In genomic region chr1:40880813-40881549, GRCh38 we compare ENCODE assay signal across 19 cellular contexts.
"Had no signal": no experiment of that assay in that cellular context is flagged by ENCODE, and none has a peak within 500 bp of the region (broad histone marks: within the 10 kb centered on the region; RNA-seq: fewer than 3 reads in every experiment).

No MANE protein-coding gene starts in this region.

- H3K4me3 ChIP-seq: ascending aorta, breast epithelium, psoas muscle, upper lobe of left lung had no signal

- H3K36me3 ChIP-seq: ascending aorta, breast epithelium, upper lobe of left lung had no signal

- H3K4me3 Mint-ChIP-seq: activated naive CD8-positive, alpha-beta T cell treated with anti-CD3 and anti-CD28 coated beads, Interleukin-2, amount 50 U/mL, for 24 hours; effector memory CD8-positive, alpha-beta T cell; mesothelial cell of epicardium; neural crest cell; stimulated activated naive CD8-positive, alpha-beta T cell treated with anti-CD3 and anti-CD28 coated beads, Interleukin-15, amount 100 ng/mL, for 72 hours; T-cell had no signal

- H3K4me1 ChIP-seq: psoas muscle had no signal

- DNase-seq: activated CD4-positive, CD25-positive, alpha-beta regulatory T cell treated with anti-CD3 and anti-CD28 coated beads, Interleukin-2, amount 50 U/mL, for 72 hours; activated naive CD4-positive, alpha-beta T cell treated with Interleukin-2 at 50 U/mL for 16 hours; activated naive CD8-positive, alpha-beta T cell treated with anti-CD3 and anti-CD28 coated beads, Interleukin-2, amount 50 U/mL, for 24 hours; dermis blood vessel endothelial cell; effector memory CD8-positive, alpha-beta T cell; erythroblast; hypothalamus; kidney glomerular epithelial cell; psoas muscle; stimulated activated CD4-positive, alpha-beta T cell treated with anti-CD3 and anti-CD28 coated beads, Interleukin-1b, Interleukin-23, amount 100 ng/mL, for 48 hours; stimulated activated naive CD8-positive, alpha-beta T cell treated with anti-CD3 and anti-CD28 coated beads, Interleukin-15, amount 100 ng/mL, for 72 hours; T-cell; T-helper 9 cell; upper lobe of left lung had no signal

- H3K36me3 Mint-ChIP-seq: mesothelial cell of epicardium, T-cell had no signal

- ATAC-seq: activated naive CD8-positive, alpha-beta T cell treated with anti-CD3 and anti-CD28 coated beads, Interleukin-2, amount 50 U/mL, for 24 hours; effector memory CD8-positive, alpha-beta T cell; psoas muscle; sciatic nerve; stimulated activated naive CD8-positive, alpha-beta T cell treated with anti-CD3 and anti-CD28 coated beads, Interleukin-15, amount 100 ng/mL, for 72 hours; T-cell had no signal

- H3K27ac Mint-ChIP-seq: activated naive CD8-positive, alpha-beta T cell treated with anti-CD3 and anti-CD28 coated beads, Interleukin-2, amount 50 U/mL, for 24 hours; effector memory CD8-positive, alpha-beta T cell; stimulated activated naive CD8-positive, alpha-beta T cell treated with anti-CD3 and anti-CD28 coated beads, Interleukin-15, amount 100 ng/mL, for 72 hours; T-cell had no signal

- H3K27ac ChIP-seq: ascending aorta, psoas muscle had no signal

- H3K9me3 Mint-ChIP-seq: effector memory CD8-positive, alpha-beta T cell; neural crest cell had no signal
